ENCODE assay signal across 1 cellular context in the genomic region with DNA sequence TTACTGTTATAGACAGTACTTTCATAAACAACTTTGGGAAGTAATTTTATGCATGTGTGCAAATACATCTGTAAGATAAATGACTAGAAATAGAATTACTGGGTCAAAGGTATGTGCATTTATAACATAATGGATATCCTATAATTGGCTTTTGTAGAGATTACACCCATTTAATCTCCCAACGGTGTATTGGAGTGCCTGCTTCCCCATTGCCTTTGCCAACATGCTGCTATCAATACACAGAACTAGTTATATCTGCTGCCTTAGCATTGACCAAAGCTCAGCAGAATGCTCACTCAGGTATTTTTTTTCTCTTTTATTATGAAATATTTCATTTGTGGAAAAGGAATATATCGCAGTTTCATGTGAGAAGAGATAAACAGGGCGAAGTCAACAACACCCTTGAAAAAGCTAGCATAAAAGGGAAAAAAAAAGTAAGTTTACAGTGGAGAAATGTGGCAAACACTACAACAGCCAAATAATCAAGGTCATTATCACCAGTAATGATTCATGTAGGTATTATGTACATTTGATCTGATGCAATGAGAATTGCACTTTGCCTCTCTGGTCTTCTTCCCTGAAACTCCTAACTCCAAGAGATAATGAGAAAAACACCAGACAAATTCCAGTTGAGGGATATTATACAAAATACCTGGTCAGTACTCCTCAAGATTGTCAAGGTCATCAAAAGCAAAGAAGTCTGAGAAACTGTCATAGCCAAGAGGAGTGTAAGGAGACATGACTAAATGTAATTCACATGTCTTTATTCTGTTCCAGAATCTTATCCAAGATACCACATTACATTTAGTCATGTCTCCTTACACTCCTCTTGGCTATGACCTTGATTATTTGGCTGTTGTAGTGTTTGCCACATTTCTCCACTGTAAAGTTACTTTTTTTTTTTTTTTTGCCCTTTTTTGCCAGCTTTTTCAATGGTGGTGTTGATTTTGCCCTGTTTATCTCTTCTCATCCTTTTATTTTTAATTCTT.
A peak's percentile ranks its signal among the peaks of the same experiment; 100 is the strongest.
TF ChIP-seq lines count a peak whose summit lies in the region.

No MANE protein-coding gene starts in this region.

TF ChIP-seq in K562, 482 proteins besides CTCF, POLR2A, EP300 and RAD21:
- no peak for TF ChIP-seq CEBPG (CRISPR knock-in tag; IDR thresholded peaks at IDR 0.05)
- TF ChIP-seq CEBPG (tag; conservative IDR thresholded peaks at IDR 0.05 in 1 of 2, IDR thresholded peaks at IDR 0.05 in 1 of 2) = 0 out of 4 replicates have a peak, but pooled peaks of 1 of the 2 experiments have one; percentile 24
- no peak for TF ChIP-seq HDAC1 (IDR thresholded peaks at IDR 0.05)
- peak; percentile 53; the same call in 1 of the 2 replicates for TF ChIP-seq ESRRA (IDR thresholded peaks at IDR 0.05; ENCODE audit: borderline replicate concordance, low read depth)
